In the genomic region with DNA sequence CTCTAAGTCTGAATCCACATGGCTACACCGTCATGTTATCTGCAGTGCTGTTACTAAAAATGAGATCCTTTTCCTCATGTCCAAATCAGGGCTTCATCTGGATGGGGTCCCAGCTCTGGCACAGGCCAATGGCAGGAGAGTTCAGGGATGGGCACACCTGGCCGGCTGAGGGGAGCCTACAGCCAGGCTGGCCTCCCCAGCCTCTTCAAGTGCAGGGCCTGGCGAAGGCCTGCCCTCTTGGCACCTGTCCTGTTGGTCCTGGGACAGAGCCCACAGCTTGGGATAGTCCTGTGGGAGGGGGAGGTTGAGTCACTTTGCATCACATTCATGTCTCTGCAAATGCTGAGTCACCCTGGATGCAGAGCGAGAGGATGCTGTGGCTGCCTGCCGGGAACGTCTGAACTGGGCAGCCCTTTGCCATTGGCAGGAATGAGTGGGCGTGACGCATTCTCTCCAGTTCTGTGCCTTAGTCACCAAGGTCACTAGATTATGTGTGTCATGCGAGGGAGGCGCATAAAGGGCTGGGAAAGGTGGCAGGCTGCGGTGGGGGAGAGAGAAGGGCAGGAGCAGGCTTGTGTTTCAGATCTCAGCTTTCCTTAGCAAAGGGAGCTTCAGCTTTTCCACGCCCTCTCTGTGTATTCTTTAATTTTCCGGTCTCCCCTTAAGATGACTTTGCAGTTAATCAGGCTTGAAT, we compare ENCODE assay signal across 8 cellular contexts.
DNase-seq lines count a peak whose midpoint lies in the region; ATAC-seq, FAIRE-seq and TF ChIP-seq lines count a peak whose summit lies in the region.

No MANE protein-coding gene starts in this region.

- no peak for TF ChIP-seq POLR2A in K562 (conservative IDR thresholded peaks at IDR 0.05)

- H2AFZ ChIP-seq in K562 (ENCODE audit: low read depth, low read length) = no peak overlapping the region

- TF ChIP-seq EP300 in K562 (IDR thresholded peaks at IDR 0.05; ENCODE audit: low read length) = peak; percentile 70; the same call in 1 of the 2 replicates

- no peak overlapping the region; the same call in 2 of the 3 replicates for H3K27ac ChIP-seq in K562 (ENCODE audit: extremely low read depth, low read depth, low read length)

- no peak overlapping the region for H3K9ac ChIP-seq in K562 (ENCODE audit: insufficient read depth in 1 of 2, low read depth in 2 of 2, low read length in 2 of 2)

- H3K9me3 ChIP-seq in MG63 = no peaks in the 10 kb centered on the region
- no peaks in the 10 kb centered on the region for H3K9me3 ChIP-seq in K562 (replicated peaks; ENCODE audit: control insufficient read depth, insufficient read depth, low read depth, low read length)

- H3K4me3 ChIP-seq in MG63 (no peak overlapping the region), K562 (no peak overlapping the region), skeletal muscle cell (ENCODE audit: low read depth, low read length) (no peak overlapping the region)

- WGBS in K562 (ENCODE audit: insufficient coverage, low coverage, missing lambda C conversion rate) = 2% methylated on average over 13 of the region's 13 CpGs

- peak; percentile 24 to 28; a peak in 1 of 4 replicates for TF ChIP-seq RAD21 in K562 (CRISPR knock-in tag; conservative IDR thresholded peaks at IDR 0.05 in 1 of 2, IDR thresholded peaks at IDR 0.05 in 1 of 2)

- H3K27me3 ChIP-seq in MG63 (no peaks in the 10 kb centered on the region), K562 (ENCODE audit: control insufficient read depth in 2 of 2, insufficient read depth in 2 of 2, low read length in 2 of 2) (peaks cover 25 to 30% of the 10 kb centered on the region in 2 experiments)

- H3K36me3 ChIP-seq in MG63 (no peaks in the 10 kb centered on the region), K562 (ENCODE audit: control insufficient read depth, insufficient read depth, low read length) (no peaks in the 10 kb centered on the region)

- CTCF ChIA-PET in K562 (lab: Yijun Ruan, JAX; ENCODE audit: low intra/inter-chr PET ratio) = no interaction called here

- no peaks in the 10 kb centered on the region for H3K79me2 ChIP-seq in K562 (ENCODE audit: control insufficient read depth, insufficient read depth, low read length)

- BruUV-seq in K562 (replicated peaks; lab: Mats Ljungman, UMichigan) = no TSS peak

- no peaks in the 10 kb centered on the region for H3K9me1 ChIP-seq in K562 (ENCODE audit: control insufficient read depth, insufficient read depth, low read length)

- in situ Hi-C loops in K562 (cut with MboI) = no loop called here

- no peak for TF ChIP-seq CTCF in K562 (IDR thresholded peaks at IDR 0.05 in 2 of 3, conservative IDR thresholded peaks at IDR 0.05 in 1 of 3; ENCODE audit: insufficient read depth in 2 of 3, low read depth in 1 of 3, low read length in 3 of 3)

- H3K4me2 ChIP-seq in K562 (ENCODE audit: insufficient read depth, low read length) = peak overlapping the region; percentile 32; the same call in 1 of the 2 replicates

- peak; percentile 86 for ATAC-seq in K562
- ATAC-seq in GM18502 (IDR thresholded peaks at IDR 0.05; ENCODE audit: poor library complexity, unreplicated experiment) = no peak
- ATAC-seq in GM21515 (IDR thresholded peaks at IDR 0.05; ENCODE audit: unreplicated experiment) = no peak

- intact Hi-C loops in K562 (cut with micrococcal nuclease) = no loop called here

- FAIRE-seq in K562 (lab: Jason Lieb, UNC) = peak; percentile 88

- POLR2A ChIA-PET in K562 (lab: Yijun Ruan, JAX) = no interaction called here

- DNase-seq in DMS 273 (lab: John Stamatoyannopoulos, UW; ENCODE audit: unreplicated experiment) (peak; percentile 78), MG63 (peak; percentile 97), K562 (ENCODE audit: extremely low read depth in 1 of 4, low spot score in 3 of 4) (peak; percentile 68 to 85 (median 76)), iPS DF 4.7 (ENCODE audit: extremely low read depth, low spot score) (peak; percentile 36), skeletal muscle cell (ENCODE audit: low read depth) (peak; percentile 100), NCI-H82 treated with DMSO at 0.1 percent for 48 hours (lab: John Stamatoyannopoulos, UW; ENCODE audit: unreplicated experiment) (no peak)

- peaks cover 6 to 9% of the 10 kb centered on the region in 2 experiments for H3K4me1 ChIP-seq in K562 (replicated peaks in 1 of 2; ENCODE audit: control insufficient read depth in 2 of 2, insufficient read depth in 2 of 2, low read length in 2 of 2)

- H4K20me1 ChIP-seq in K562 (replicated peaks; ENCODE audit: control insufficient read depth, insufficient read depth, low read length) = 0 out of 2 replicates have a peak, but pooled peaks cover 2% of the 10 kb centered on the region

TF ChIP-seq in K562, 482 proteins besides CTCF, POLR2A, EP300 and RAD21 (continues in another document):
- TF ChIP-seq, protein P1, sequence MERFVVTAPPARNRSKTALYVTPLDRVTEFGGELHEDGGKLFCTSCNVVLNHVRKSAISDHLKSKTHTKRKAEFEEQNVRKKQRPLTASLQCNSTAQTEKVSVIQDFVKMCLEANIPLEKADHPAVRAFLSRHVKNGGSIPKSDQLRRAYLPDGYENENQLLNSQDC (CRISPR knock-in tag; IDR thresholded peaks at IDR 0.05) = no peak
- TF ChIP-seq, protein P2, sequence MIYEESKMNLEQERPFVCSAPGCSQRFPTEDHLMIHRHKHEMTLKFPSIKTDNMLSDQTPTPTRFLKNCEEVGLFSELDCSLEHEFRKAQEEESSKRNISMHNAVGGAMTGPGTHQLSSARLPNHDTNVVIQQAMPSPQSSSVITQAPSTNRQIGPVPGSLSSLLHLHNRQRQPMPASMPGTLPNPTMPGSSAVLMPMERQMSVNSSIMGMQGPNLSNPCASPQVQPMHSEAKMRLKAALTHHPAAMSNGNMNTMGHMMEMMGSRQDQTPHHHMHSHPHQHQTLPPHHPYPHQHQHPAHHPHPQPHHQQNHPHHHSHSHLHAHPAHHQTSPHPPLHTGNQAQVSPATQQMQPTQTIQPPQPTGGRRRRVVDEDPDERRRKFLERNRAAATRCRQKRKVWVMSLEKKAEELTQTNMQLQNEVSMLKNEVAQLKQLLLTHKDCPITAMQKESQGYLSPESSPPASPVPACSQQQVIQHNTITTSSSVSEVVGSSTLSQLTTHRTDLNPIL (CRISPR knock-in tag; IDR thresholded peaks at IDR 0.05) = no peak
- TF ChIP-seq NFXL1 (CRISPR knock-in tag; IDR thresholded peaks at IDR 0.05) (no peak), TFAM (CRISPR knock-in tag; conservative IDR thresholded peaks at IDR 0.05) (no peak), SLC30A9 (CRISPR knock-in tag; IDR thresholded peaks at IDR 0.05) (no peak), ZNF253 (CRISPR knock-in tag; conservative IDR thresholded peaks at IDR 0.05) (no peak), CHCHD3 (CRISPR knock-in tag; IDR thresholded peaks at IDR 0.05) (no peak), IFI16 (CRISPR knock-in tag; IDR thresholded peaks at IDR 0.05) (no peak), ZNF766 (CRISPR knock-in tag; conservative IDR thresholded peaks at IDR 0.05) (0 out of 2 replicates have a peak, but pooled peaks have one; percentile 65), TARDBP (IDR thresholded peaks at IDR 0.05) (no peak), ZNF589 (CRISPR knock-in tag; IDR thresholded peaks at IDR 0.05; ENCODE audit: low read depth) (no peak), CBFA2T3 (IDR thresholded peaks at IDR 0.05) (peak; percentile 61), ELF2 (CRISPR knock-in tag; IDR thresholded peaks at IDR 0.05) (no peak), ZBTB7A (IDR thresholded peaks at IDR 0.05; ENCODE audit: borderline replicate concordance, control insufficient read depth, low read depth, low read length) (no peak), ZNF217 (CRISPR knock-in tag; IDR thresholded peaks at IDR 0.05) (no peak)
- TF ChIP-seq, protein P3, sequence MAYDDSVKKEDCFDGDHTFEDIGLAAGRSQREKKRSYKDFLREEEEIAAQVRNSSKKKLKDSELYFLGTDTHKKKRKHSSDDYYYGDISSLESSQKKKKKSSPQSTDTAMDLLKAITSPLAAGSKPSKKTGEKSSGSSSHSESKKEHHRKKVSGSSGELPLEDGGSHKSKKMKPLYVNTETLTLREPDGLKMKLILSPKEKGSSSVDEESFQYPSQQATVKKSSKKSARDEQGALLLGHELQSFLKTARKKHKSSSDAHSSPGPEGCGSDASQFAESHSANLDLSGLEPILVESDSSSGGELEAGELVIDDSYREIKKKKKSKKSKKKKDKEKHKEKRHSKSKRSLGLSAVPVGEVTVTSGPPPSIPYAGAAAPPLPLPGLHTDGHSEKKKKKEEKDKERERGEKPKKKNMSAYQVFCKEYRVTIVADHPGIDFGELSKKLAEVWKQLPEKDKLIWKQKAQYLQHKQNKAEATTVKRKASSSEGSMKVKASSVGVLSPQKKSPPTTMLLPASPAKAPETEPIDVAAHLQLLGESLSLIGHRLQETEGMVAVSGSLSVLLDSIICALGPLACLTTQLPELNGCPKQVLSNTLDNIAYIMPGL (CRISPR knock-in tag; IDR thresholded peaks at IDR 0.05) = no peak
- TF ChIP-seq, protein P4, sequence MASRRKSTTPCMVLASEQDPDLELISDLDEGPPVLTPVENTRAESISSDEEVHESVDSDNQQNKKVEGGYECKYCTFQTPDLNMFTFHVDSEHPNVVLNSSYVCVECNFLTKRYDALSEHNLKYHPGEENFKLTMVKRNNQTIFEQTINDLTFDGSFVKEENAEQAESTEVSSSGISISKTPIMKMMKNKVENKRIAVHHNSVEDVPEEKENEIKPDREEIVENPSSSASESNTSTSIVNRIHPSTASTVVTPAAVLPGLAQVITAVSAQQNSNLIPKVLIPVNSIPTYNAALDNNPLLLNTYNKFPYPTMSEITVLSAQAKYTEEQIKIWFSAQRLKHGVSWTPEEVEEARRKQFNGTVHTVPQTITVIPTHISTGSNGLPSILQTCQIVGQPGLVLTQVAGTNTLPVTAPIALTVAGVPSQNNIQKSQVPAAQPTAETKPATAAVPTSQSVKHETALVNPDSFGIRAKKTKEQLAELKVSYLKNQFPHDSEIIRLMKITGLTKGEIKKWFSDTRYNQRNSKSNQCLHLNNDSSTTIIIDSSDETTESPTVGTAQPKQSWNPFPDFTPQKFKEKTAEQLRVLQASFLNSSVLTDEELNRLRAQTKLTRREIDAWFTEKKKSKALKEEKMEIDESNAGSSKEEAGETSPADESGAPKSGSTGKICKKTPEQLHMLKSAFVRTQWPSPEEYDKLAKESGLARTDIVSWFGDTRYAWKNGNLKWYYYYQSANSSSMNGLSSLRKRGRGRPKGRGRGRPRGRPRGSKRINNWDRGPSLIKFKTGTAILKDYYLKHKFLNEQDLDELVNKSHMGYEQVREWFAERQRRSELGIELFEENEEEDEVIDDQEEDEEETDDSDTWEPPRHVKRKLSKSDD (conservative IDR thresholded peaks at IDR 0.05; ENCODE audit: low read length) = no peak
